ENCODE assay signal across 8 cellular contexts in the genomic region with DNA sequence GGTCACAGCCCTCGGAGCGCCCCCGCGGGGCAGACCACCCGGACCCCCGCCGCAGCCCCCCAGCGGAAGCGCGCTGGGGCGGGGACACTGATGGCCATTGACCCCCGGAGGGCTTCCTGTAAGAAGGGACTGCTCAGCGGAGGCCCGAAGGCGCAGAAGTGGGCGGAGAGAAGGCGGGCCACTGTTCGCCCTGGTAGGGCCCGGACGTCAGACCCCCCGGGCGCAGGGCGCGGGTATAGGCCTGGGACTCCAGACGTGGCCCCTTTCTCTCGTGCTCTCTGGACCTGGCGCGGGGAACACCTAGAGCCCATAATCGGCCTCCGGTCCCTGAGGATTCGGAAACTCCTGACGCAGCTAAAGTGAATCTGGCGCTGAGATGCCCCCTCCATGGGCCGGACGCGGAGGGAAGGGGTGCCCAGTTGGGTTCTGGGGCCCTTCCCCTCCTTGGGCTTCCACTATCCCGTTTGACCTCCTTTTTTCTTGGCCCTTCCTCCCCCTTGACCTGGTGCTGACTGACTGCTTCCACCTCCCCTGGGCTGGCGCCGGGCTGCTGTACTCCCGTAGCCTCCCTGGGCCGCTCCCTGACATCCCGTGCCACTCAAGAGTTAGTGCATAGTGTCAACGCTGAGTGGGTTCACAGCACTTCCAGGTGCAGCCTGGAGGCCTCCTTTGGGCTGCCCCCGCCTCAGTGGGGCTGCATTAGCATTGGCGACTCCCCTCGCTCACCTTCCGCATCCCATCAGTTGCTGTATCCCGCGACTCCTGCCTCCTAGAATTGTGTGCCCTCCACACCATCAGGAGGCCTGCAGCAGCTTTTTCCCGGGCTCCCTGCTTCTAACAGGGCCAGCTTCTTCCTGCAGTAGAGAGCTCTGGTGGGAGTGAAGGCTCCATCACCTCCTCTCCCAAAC. TPM values are rescaled to one million over a fixed set of nuclear protein-coding genes. Genes with fewer than 3 reads are reported as not detected.
A peak's percentile ranks its signal among the peaks of the same experiment; 100 is the strongest.
DNase-seq lines count a peak whose midpoint lies in the region; FAIRE-seq and TF ChIP-seq lines count a peak whose summit lies in the region.

No MANE protein-coding gene starts in this region.

- H3K4me1 Mint-ChIP-seq in CD8-positive, alpha-beta memory T cell, result peaks cover 26 to 48% (median 27%) of the 10 kb centered on the region in 3 donors
- peaks cover 13% of the 10 kb centered on the region for H3K4me1 Mint-ChIP-seq in T-helper 2 cell treated with Interferon-gamma antibody and Interleukin-4, amounts not matched to agents 5 μg/mL and 100 μg/mL, for 36 hours (ENCODE audit: low read depth)

- H3K27ac Mint-ChIP-seq in CD8-positive, alpha-beta memory T cell, result peak overlapping the region; percentile 83 to 96 (median 92)
- peak overlapping the region; percentile 82 for H3K27ac Mint-ChIP-seq in T-helper 2 cell treated with Interferon-gamma antibody and Interleukin-4, amounts not matched to agents 5 μg/mL and 100 μg/mL, for 36 hours

- peak overlapping the region; percentile 75 for H3K27ac ChIP-seq in CD8-positive, alpha-beta memory T cell (ENCODE audit: low read depth, low read length)
- peak overlapping the region; percentile 64 for H3K27ac ChIP-seq in HUES48 (ENCODE audit: low read depth, low read length)

- no peaks in the 10 kb centered on the region for H3K36me3 ChIP-seq in CD8-positive, alpha-beta memory T cell (ENCODE audit: insufficient read depth, low read length)
- H3K36me3 ChIP-seq in HUES48 (ENCODE audit: control insufficient read depth, insufficient read depth, low read length), result no peaks in the 10 kb centered on the region
- no peaks in the 10 kb centered on the region for H3K36me3 ChIP-seq in bronchial epithelial cell (ENCODE audit: control insufficient read depth, insufficient read depth, low read length)
- peaks cover 2% of the 10 kb centered on the region for H3K36me3 ChIP-seq in kidney epithelial cell (ENCODE audit: control insufficient read depth, insufficient read depth, low read length)

- no peak for FAIRE-seq in bronchial epithelial cell (lab: Jason Lieb, UNC)

- CTCF ChIA-PET in CD8-positive, alpha-beta memory T cell (lab: Charles Lee), result interaction anchor here (2.0 kb wide), 1 partner anchor 10 kb away, joined by 5 read pairs; no protein-coding TSS in a partner anchor

- peaks cover 0 to 41% (median 6%) of the 10 kb centered on the region in 3 donors for H3K36me3 Mint-ChIP-seq in CD8-positive, alpha-beta memory T cell
- no peaks in the 10 kb centered on the region for H3K36me3 Mint-ChIP-seq in T-helper 2 cell treated with Interferon-gamma antibody and Interleukin-4, amounts not matched to agents 5 μg/mL and 100 μg/mL, for 36 hours (ENCODE audit: low read depth)

- no peaks in the 10 kb centered on the region for H3K27me3 ChIP-seq in CD8-positive, alpha-beta memory T cell (ENCODE audit: insufficient read depth, low read length, poor library complexity, severe bottlenecking)
- H3K27me3 ChIP-seq in HUES48 (ENCODE audit: control insufficient read depth, insufficient read depth, low read length), result peaks cover 4% of the 10 kb centered on the region; the same call in 1 of the 2 replicates
- H3K27me3 ChIP-seq in bronchial epithelial cell (ENCODE audit: control insufficient read depth, insufficient read depth, low read length), result no peaks in the 10 kb centered on the region
- no peaks in the 10 kb centered on the region for H3K27me3 ChIP-seq in kidney epithelial cell (ENCODE audit: control insufficient read depth, insufficient read depth, low read length)

- H3K9ac ChIP-seq in HUES48 (ENCODE audit: low read depth, low read length), result peak overlapping the region; percentile 44; the same call in 1 of the 2 replicates

- H3K27me3 Mint-ChIP-seq in CD8-positive, alpha-beta memory T cell, result peaks cover 0 to 3% of the 10 kb centered on the region in 2 donors
- no peaks in the 10 kb centered on the region for H3K27me3 Mint-ChIP-seq in T-helper 2 cell treated with Interferon-gamma antibody and Interleukin-4, amounts not matched to agents 5 μg/mL and 100 μg/mL, for 36 hours (ENCODE audit: low read depth)

- POLR2A ChIA-PET in CD8-positive, alpha-beta memory T cell (lab: Charles Lee), result interaction anchor here (0.6 to 1.6 kb wide), 2 partner anchors 75 to 83 kb away, joined by 4 to 13 read pairs; partner anchors contain the start of genes MCM2 and TPRA1

- peaks cover 16% of the 10 kb centered on the region for H3K4me1 ChIP-seq in CD8-positive, alpha-beta memory T cell (ENCODE audit: insufficient read depth, low read length)
- peaks cover 7% of the 10 kb centered on the region for H3K4me1 ChIP-seq in HUES48 (ENCODE audit: control insufficient read depth, insufficient read depth, low read length)

- TF ChIP-seq CTCF in GM20000 (IDR thresholded peaks at IDR 0.05; ENCODE audit: extremely low read depth, missing control alignments), result no peak
- TF ChIP-seq CTCF in bronchial epithelial cell (IDR thresholded peaks at IDR 0.05; ENCODE audit: insufficient read depth, low read length, severe bottlenecking), result no peak
- TF ChIP-seq CTCF in kidney epithelial cell (IDR thresholded peaks at IDR 0.05; ENCODE audit: insufficient read depth, low read length, poor library complexity, severe bottlenecking), result no peak

- H3K9me3 ChIP-seq in CD8-positive, alpha-beta memory T cell (ENCODE audit: low read length), result no peaks in the 10 kb centered on the region
- no peaks in the 10 kb centered on the region for H3K9me3 ChIP-seq in HUES48 (ENCODE audit: control insufficient read depth, insufficient read depth, low read length)

- H3K4me3 ChIP-seq in CD8-positive, alpha-beta memory T cell (ENCODE audit: low read length), result peak overlapping the region; percentile 83
- H3K4me3 ChIP-seq in HUES48 (ENCODE audit: low read depth, low read length) (peak overlapping the region; percentile 90), bronchial epithelial cell (ENCODE audit: low read depth, low read length) (peak overlapping the region; percentile 71), kidney epithelial cell (ENCODE audit: low read depth, low read length) (peak overlapping the region; percentile 91)

- H3K9me3 Mint-ChIP-seq in CD8-positive, alpha-beta memory T cell, result no peaks in the 10 kb centered on the region
- no peaks in the 10 kb centered on the region for H3K9me3 Mint-ChIP-seq in T-helper 2 cell treated with Interferon-gamma antibody and Interleukin-4, amounts not matched to agents 5 μg/mL and 100 μg/mL, for 36 hours

- DNase-seq in CD8-positive, alpha-beta memory T cell, result peak; percentile 40 to 77 (median 58)
- DNase-seq in GM20000 (ENCODE audit: low spot score), result peak; percentile 71
- DNase-seq in T-helper 2 cell treated with Interferon-gamma antibody and Interleukin-4, amounts not matched to agents 5 μg/mL and 100 μg/mL, for 36 hours (ENCODE audit: low spot score), result peak; percentile 50
- no peak for DNase-seq in bronchial epithelial cell (ENCODE audit: low read depth)
- DNase-seq in kidney epithelial cell (ENCODE audit: low read depth), result no peak
- peak; percentile 52 for DNase-seq in stimulated activated CD4-positive, alpha-beta T cell treated with anti-CD3 and anti-CD28 coated beads, Interleukin-4, amount 100 ng/mL, for 1 hour
- no peak for DNase-seq in middle frontal gyrus (ENCODE audit: extremely low spot score, low spot score)

- H3K4me3 Mint-ChIP-seq in CD8-positive, alpha-beta memory T cell, result peak overlapping the region; percentile 86 to 91 (median 88)
- H3K4me3 Mint-ChIP-seq in T-helper 2 cell treated with Interferon-gamma antibody and Interleukin-4, amounts not matched to agents 5 μg/mL and 100 μg/mL, for 36 hours, result peak overlapping the region; percentile 88

RNA-seq across cellular contexts. Expression of gene ABTB1, which starts 0.7 kb away (rescaled TPM):
- total RNA-seq in CD8-positive, alpha-beta memory T cell, result 10 to 100 TPM; 21.7 to 23.1 TPM
- 64.0 TPM for polyA plus RNA-seq in CD8-positive, alpha-beta memory T cell
- 4.7 and 5.8 TPM in 2 replicates for total RNA-seq in bronchial epithelial cell
- 14.2 and 16.0 TPM in 2 replicates for total RNA-seq in kidney epithelial cell

RNA-seq across cellular contexts. Expression of gene PODXL2, which starts 44.5 kb away (rescaled TPM):
- 1 to 10 TPM; 1.4 to 1.7 TPM for total RNA-seq in CD8-positive, alpha-beta memory T cell
- polyA plus RNA-seq in CD8-positive, alpha-beta memory T cell, result 4.7 TPM
- total RNA-seq in bronchial epithelial cell (1.8 and 3.4 TPM in 2 replicates), kidney epithelial cell (69.5 and 70.4 TPM in 2 replicates)

Comparison
In these comparisons a context has a peak if more than half of its experiments do, and no peak if none do; other contexts are left out.
1. DNase-seq: peak in CD8-positive, alpha-beta memory T cell (5 of 5), GM20000 (single experiment), T-helper 2 cell treated with Interferon-gamma antibody and Interleukin-4, amounts not matched to agents 5 μg/mL and 100 μg/mL, for 36 hours (single experiment) and stimulated activated CD4-positive, alpha-beta T cell treated with anti-CD3 and anti-CD28 coated beads, Interleukin-4, amount 100 ng/mL, for 1 hour (single experiment); none in bronchial epithelial cell (single experiment), kidney epithelial cell (single experiment) and middle frontal gyrus (single experiment).
2. RNA of gene PODXL2, which starts 44.5 kb away (total RNA-seq): 69.5 to 70.4 TPM in kidney epithelial cell; 1.8 to 3.4 TPM in bronchial epithelial cell and 1.4 to 1.7 TPM in CD8-positive, alpha-beta memory T cell; every median in the first group is over 10 times any median in the second.
3. Peak in every context shown above with its lines, with median percentiles within 50 percentile points of each other: H3K4me3 ChIP-seq.